In the genomic region with DNA sequence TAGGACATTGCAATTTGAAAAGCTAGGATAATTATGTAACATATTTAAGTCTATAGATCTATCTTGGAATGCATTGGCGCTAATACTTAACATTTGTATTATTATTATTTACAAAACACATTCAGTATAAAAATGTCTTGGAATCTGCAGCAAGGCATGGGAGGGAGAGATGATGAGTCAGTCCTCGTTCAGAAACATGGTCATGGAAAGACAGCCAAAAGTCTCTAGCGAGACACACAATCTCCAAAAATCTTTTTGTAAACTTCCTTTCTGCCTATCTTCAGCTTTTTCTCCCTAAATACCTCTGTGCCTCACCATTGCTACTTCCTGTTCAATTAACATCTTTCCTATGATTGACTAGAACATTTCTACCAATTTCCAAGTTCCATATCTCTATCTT, we compare ENCODE assay signal across 30 cellular contexts.
DNase-seq lines count a peak whose midpoint lies in the region; ATAC-seq and TF ChIP-seq lines count a peak whose summit lies in the region.
"Had no signal": no experiment of that assay in that cellular context is flagged by ENCODE, and none has a peak within 500 bp of the region (broad histone marks: within the 10 kb centered on the region; RNA-seq: fewer than 3 reads in every experiment).

No MANE protein-coding gene starts in this region.

- no peaks in the 10 kb centered on the region for H3K79me2 ChIP-seq in osteoblast (ENCODE audit: insufficient read depth, low read length)
- H3K79me2 ChIP-seq: hepatocyte had no signal

- TF ChIP-seq CTCF in osteoblast (IDR thresholded peaks at IDR 0.05; ENCODE audit: extremely low read depth, low read depth, low read length): no peak
- no peak for TF ChIP-seq CTCF in prostate gland (IDR thresholded peaks at IDR 0.05)

- H4K20me1 ChIP-seq in osteoblast (ENCODE audit: insufficient read depth, low read length): no peaks in the 10 kb centered on the region

- no peak for ATAC-seq in GM18502 (IDR thresholded peaks at IDR 0.05; ENCODE audit: poor library complexity, unreplicated experiment)
- no peak for ATAC-seq in GM18517 (IDR thresholded peaks at IDR 0.05; ENCODE audit: unreplicated experiment)
- ATAC-seq: activated CD8-positive, alpha-beta T cell treated with anti-CD3 and anti-CD28 coated beads, Interleukin-2, amount 10 ng/mL, durations not matched to agents 7 days and 5 days; gastroesophageal sphincter; natural killer cell treated with Interleukin-12 subunit alpha and Interleukin-12 subunit beta and Interleukin-15 and Interleukin-18, amount 100 ng/mL, for 72 hours; upper lobe of right lung had no signal

- H3K27ac ChIP-seq in osteoblast (ENCODE audit: low read depth, low read length): no peak overlapping the region
- H3K27ac ChIP-seq in prostate gland: no peak overlapping the region
- H3K27ac ChIP-seq: C4-2B, coronary artery, epithelial cell of prostate, gastroesophageal sphincter, hepatocyte, HL-60, Peyer's patch, upper lobe of right lung had no signal

- no peak for TF ChIP-seq POLR2A in prostate gland (IDR thresholded peaks at IDR 0.05)

- intact Hi-C loops in prostate gland (cut with DNase I): no loop called here

- H3K36me3 ChIP-seq in MG63 (no peaks in the 10 kb centered on the region), osteoblast (ENCODE audit: insufficient read depth, low read length) (no peaks in the 10 kb centered on the region), prostate gland (no peaks in the 10 kb centered on the region)
- H3K36me3 ChIP-seq: gastroesophageal sphincter, Peyer's patch, upper lobe of right lung had no signal

- H2AFZ ChIP-seq in osteoblast (ENCODE audit: low read length): peak overlapping the region; percentile 52
- H2AFZ ChIP-seq: hepatocyte had no signal

- H3K27me3 ChIP-seq in MG63 (no peaks in the 10 kb centered on the region), osteoblast (ENCODE audit: insufficient read depth, low read length) (peaks cover 4% of the 10 kb centered on the region), prostate gland (replicated peaks; ENCODE audit: insufficient read depth) (no peaks in the 10 kb centered on the region)
- H3K27me3 ChIP-seq: gastroesophageal sphincter, hepatocyte, Peyer's patch, upper lobe of right lung had no signal

- DNase-seq in EL: peak; percentile 14
- peak; percentile 13 for DNase-seq in MG63
- DNase-seq in fibroblast of gingiva (ENCODE audit: low read depth): peak; percentile 33
- DNase-seq in osteoblast (ENCODE audit: insufficient read length, low spot score, missing footprints): peak; percentile 86
- no peak for DNase-seq in prostate gland (ENCODE audit: low spot score)
- no peak for DNase-seq in DMS53 treated with DMSO at 0.1 percent for 48 hours (lab: John Stamatoyannopoulos, UW; ENCODE audit: unreplicated experiment)
- DNase-seq: activated CD4-positive, CD25-positive, alpha-beta regulatory T cell treated with anti-CD3 and anti-CD28 coated beads, Interleukin-2, amount 50 U/mL, for 72 hours; activated CD8-positive, alpha-beta T cell treated with anti-CD3 and anti-CD28 coated beads, Interleukin-2, amount 10 ng/mL, durations not matched to agents 7 days and 5 days; anterior cingulate cortex; COR-L47; DMS79; effector memory CD4-positive, alpha-beta T cell; KG1; mammary epithelial cell; NCI-H226; NCI-H774; occipital lobe; Peyer's patch; SHP77 treated with DMSO at 0.1 percent for 48 hours; stimulated activated naive CD4-positive, alpha-beta T cell treated with Interleukin-2 at 50 U/mL for 16 hours; upper lobe of right lung had no signal

- WGBS in prostate gland: 49% methylated on average over 3 of the region's 3 CpGs

- no peak overlapping the region for H3K4me3 ChIP-seq in MG63
- no peak overlapping the region for H3K4me3 ChIP-seq in osteoblast (ENCODE audit: insufficient read depth, low read length)
- H3K4me3 ChIP-seq in prostate gland: no peak overlapping the region
- H3K4me3 ChIP-seq: coronary artery, gastroesophageal sphincter, hepatocyte, Peyer's patch, upper lobe of right lung had no signal

- no peaks in the 10 kb centered on the region for H3K9me3 ChIP-seq in MG63
- no peaks in the 10 kb centered on the region for H3K9me3 ChIP-seq in osteoblast (ENCODE audit: low read depth, low read length)
- no peaks in the 10 kb centered on the region for H3K9me3 ChIP-seq in prostate gland
- H3K9me3 ChIP-seq: gastroesophageal sphincter, Peyer's patch, upper lobe of right lung had no signal

- H3K4me1 ChIP-seq in osteoblast (ENCODE audit: insufficient read depth, low read length): no peaks in the 10 kb centered on the region
- H3K4me1 ChIP-seq in prostate gland (replicated peaks): no peaks in the 10 kb centered on the region
- H3K4me1 ChIP-seq: gastroesophageal sphincter, Peyer's patch, upper lobe of right lung had no signal

- H3K4me2 ChIP-seq in osteoblast (ENCODE audit: insufficient read depth, low read length): peak overlapping the region; percentile 12
- H3K4me2 ChIP-seq: hepatocyte had no signal

Comparison
In these comparisons a context has a peak if more than half of its experiments do, and no peak if none do; other contexts are left out.
1. DNase-seq: peak in EL (single experiment), MG63 (single experiment), fibroblast of gingiva (single experiment) and osteoblast (single experiment); none in prostate gland (single experiment) and DMS53 treated with DMSO at 0.1 percent for 48 hours (single experiment).